Comparison of ENCODE assay signal across 25 cellular contexts in the genomic region with DNA sequence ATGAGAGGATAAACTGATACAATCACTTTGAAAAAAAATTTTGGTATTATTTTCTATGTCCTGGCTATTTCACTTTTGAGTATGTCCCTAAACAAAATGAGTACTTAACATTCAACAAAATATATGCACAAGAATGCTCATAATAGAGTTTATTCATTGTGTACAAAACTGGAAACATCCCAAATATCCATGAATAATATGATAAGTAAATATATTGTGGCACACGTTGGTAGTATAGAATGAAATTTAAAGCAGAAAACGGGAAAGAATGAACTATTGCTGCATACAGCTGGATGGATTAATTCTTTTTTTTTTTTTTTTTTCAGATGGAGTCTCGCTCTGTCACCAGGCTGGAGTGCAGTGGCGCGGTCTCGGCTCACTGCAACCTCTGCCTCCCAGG.
"Had no signal": no experiment of that assay in that cellular context is flagged by ENCODE, and none has a peak within 500 bp of the region (broad histone marks: within the 10 kb centered on the region; RNA-seq: fewer than 3 reads in every experiment).

No MANE protein-coding gene starts in this region.

- H3K27me3 ChIP-seq: dorsolateral prefrontal cortex, esophagus squamous epithelium, gastrocnemius medialis, heart right ventricle, left lung had no signal

- H3K9me3 ChIP-seq: esophagus squamous epithelium, gastrocnemius medialis, heart right ventricle, left lung, lower lobe of right lung, mucosa of descending colon had no signal

- H3K4me1 ChIP-seq: esophagus squamous epithelium, gastrocnemius medialis, left lung, lower lobe of right lung had no signal

- H3K36me3 ChIP-seq: esophagus squamous epithelium, gastrocnemius medialis, heart right ventricle, left lung, lower lobe of right lung had no signal

- H3K27ac ChIP-seq: coronary artery, dorsolateral prefrontal cortex, epithelial cell of prostate, esophagus squamous epithelium, gastrocnemius medialis, heart right ventricle, left lung, lower lobe of right lung had no signal

- H3K4me3 ChIP-seq: coronary artery, dorsolateral prefrontal cortex, esophagus squamous epithelium, gastrocnemius medialis, heart right ventricle, left lung, lower lobe of right lung, mucosa of descending colon had no signal

- ATAC-seq: esophagus mucosa, gastrocnemius medialis, heart right ventricle, left cardiac atrium, left lung, left ventricle myocardium superior, lower lobe of right lung, mucosa of descending colon had no signal

- FAIRE-seq: colon, islet of Langerhans, keratinocyte had no signal

- DNase-seq: dermis blood vessel endothelial cell; dorsolateral prefrontal cortex; effector CD4-positive, alpha-beta T cell; effector memory CD4-positive, alpha-beta T cell; erythroblast; esophagus squamous epithelium; foreskin fibroblast; foreskin melanocyte; gastrocnemius medialis; glutamatergic neuron; head of caudate nucleus; heart right ventricle; hippocampal formation; left cardiac atrium; left lung; left ventricle myocardium superior; lower lobe of right lung; mesendoderm; mucosa of descending colon had no signal
